8 cellular contexts compared by ENCODE assay signal in genomic region chr22:25403752-25404471, GRCh38.
DNase-seq lines count a peak whose midpoint lies in the region; ATAC-seq and TF ChIP-seq lines count a peak whose summit lies in the region.

No MANE protein-coding gene starts in this region.

- no peaks in the 10 kb centered on the region for H3K9me3 ChIP-seq in BE2C

- DNase-seq in BE2C (peak; percentile 39), H7 (peak; percentile 79), SK-N-DZ (ENCODE audit: low spot score) (peak; percentile 46), epithelial cell of proximal tubule (ENCODE audit: low read depth) (no peak), natural killer cell (no peak), cortex of kidney (lab: John Stamatoyannopoulos, UW) (no peak)

- H3K36me3 ChIP-seq in BE2C = no peaks in the 10 kb centered on the region; the same call in 1 of the 2 replicates
- no peaks in the 10 kb centered on the region for H3K36me3 ChIP-seq in H7 (replicated peaks; ENCODE audit: control insufficient read depth, insufficient read depth, low read length)

- TF ChIP-seq CTCF in BE2C (IDR thresholded peaks at IDR 0.05; ENCODE audit: low read depth, low read length) (no peak), epithelial cell of proximal tubule (conservative IDR thresholded peaks at IDR 0.05; ENCODE audit: low read depth, low read length) (no peak), natural killer cell (IDR thresholded peaks at IDR 0.05) (no peak)

- peaks cover 11% of the 10 kb centered on the region for H3K4me1 ChIP-seq in BE2C

- H3K27me3 ChIP-seq in BE2C = no peaks in the 10 kb centered on the region
- no peaks in the 10 kb centered on the region for H3K27me3 ChIP-seq in H7 (ENCODE audit: control insufficient read depth, insufficient read depth, low read length)

- H3K4me3 ChIP-seq in BE2C (ENCODE audit: low read depth, low read length) = peak overlapping the region; percentile 73
- peak overlapping the region; percentile 70 for H3K4me3 ChIP-seq in H7 (ENCODE audit: insufficient read depth, low read depth, low read length)
- H3K4me3 ChIP-seq in epithelial cell of proximal tubule (ENCODE audit: low read depth, low read length) = peak overlapping the region; percentile 73

- intact Hi-C loops in natural killer cell (cut with micrococcal nuclease) = no loop called here

- no peak for ATAC-seq in natural killer cell
- ATAC-seq in GM21381 (IDR thresholded peaks at IDR 0.05; ENCODE audit: unreplicated experiment) = no peak
- ATAC-seq in GM18517 (IDR thresholded peaks at IDR 0.05; ENCODE audit: unreplicated experiment) = no peak

- peaks cover 30 to 34% of the 10 kb centered on the region in 2 donors for H3K4me1 Mint-ChIP-seq in natural killer cell

- H3K27me3 Mint-ChIP-seq in natural killer cell (ENCODE audit: low read depth in 2 of 2) = no peaks in the 10 kb centered on the region

- H3K4me3 Mint-ChIP-seq in natural killer cell = peak overlapping the region; percentile 87

- no peaks in the 10 kb centered on the region for H3K9me3 Mint-ChIP-seq in natural killer cell

- no peaks in the 10 kb centered on the region for H3K36me3 Mint-ChIP-seq in natural killer cell

- peak overlapping the region; percentile 72 to 73 for H3K27ac Mint-ChIP-seq in natural killer cell

Comparison
In these comparisons a context has a peak if more than half of its experiments do, and no peak if none do; other contexts are left out.
1. DNase-seq: peak in BE2C (single experiment), H7 (single experiment) and SK-N-DZ (single experiment); none in epithelial cell of proximal tubule (single experiment), natural killer cell (single experiment) and cortex of kidney (single experiment).
2. Peak in every context shown above with its lines, with median percentiles within 50 percentile points of each other: H3K4me3 ChIP-seq.